ENCODE assay signal across 1 cellular context in genomic region chr5:172868436-172868923, GRCh38.
TF ChIP-seq lines count a peak whose summit lies in the region.

No MANE protein-coding gene starts in this region.

TF ChIP-seq in HepG2, 621 proteins besides CTCF, POLR2A, EP300 and RAD21 (continued from another document and continues in another):
- no peak for TF ChIP-seq ZNF136 (CRISPR knock-in tag; IDR thresholded peaks at IDR 0.05; ENCODE audit: low read depth)
- TF ChIP-seq MXD4 (CRISPR knock-in tag; IDR thresholded peaks at IDR 0.05), result no peak; the same call in 1 of the 2 replicates
- no peak for TF ChIP-seq ERF (CRISPR knock-in tag; IDR thresholded peaks at IDR 0.05)
- TF ChIP-seq ZBTB20 (CRISPR knock-in tag; IDR thresholded peaks at IDR 0.05; ENCODE audit: borderline replicate concordance, low read depth), result 0 out of 2 replicates have a peak, but pooled peaks have one; percentile 21
- TF ChIP-seq ZNF549 (CRISPR knock-in tag; IDR thresholded peaks at IDR 0.05), result no peak
- no peak for TF ChIP-seq ZNF414 (CRISPR knock-in tag; IDR thresholded peaks at IDR 0.05)
- no peak for TF ChIP-seq NFAT5 (CRISPR knock-in tag; IDR thresholded peaks at IDR 0.05)
- no peak for TF ChIP-seq MXD1 (CRISPR knock-in tag; IDR thresholded peaks at IDR 0.05)
- TF ChIP-seq ZNF660 (CRISPR knock-in tag; IDR thresholded peaks at IDR 0.05; ENCODE audit: borderline replicate concordance, low read depth), result no peak
- TF ChIP-seq ZFP36L2 (CRISPR knock-in tag; IDR thresholded peaks at IDR 0.05), result no peak
- TF ChIP-seq MNT (IDR thresholded peaks at IDR 0.05), result peak; percentile 66
- TF ChIP-seq ZNF251 (CRISPR knock-in tag; IDR thresholded peaks at IDR 0.05), result no peak
- TF ChIP-seq ATF2 (CRISPR knock-in tag; IDR thresholded peaks at IDR 0.05), result no peak
- no peak for TF ChIP-seq HOXA9 (CRISPR knock-in tag; IDR thresholded peaks at IDR 0.05; ENCODE audit: borderline replicate concordance)
- TF ChIP-seq ZNF652 (CRISPR knock-in tag; IDR thresholded peaks at IDR 0.05; ENCODE audit: borderline replicate concordance, low read depth), result no peak
- TF ChIP-seq IKZF4 (CRISPR knock-in tag; IDR thresholded peaks at IDR 0.05; ENCODE audit: borderline replicate concordance, low read depth, not compliant biosample characterization), result no peak
- no peak for TF ChIP-seq AHR (CRISPR knock-in tag; IDR thresholded peaks at IDR 0.05)
- TF ChIP-seq ZNF282 (IDR thresholded peaks at IDR 0.05; ENCODE audit: partially characterized antibody), result no peak
- no peak for TF ChIP-seq ZNF460 (CRISPR knock-in tag; IDR thresholded peaks at IDR 0.05; ENCODE audit: borderline replicate concordance)
- TF ChIP-seq KAT2B (IDR thresholded peaks at IDR 0.05; ENCODE audit: borderline replicate concordance, low read depth, low read length), result no peak
- TF ChIP-seq KLF15 (CRISPR knock-in tag; IDR thresholded peaks at IDR 0.05; ENCODE audit: borderline replicate concordance), result no peak
- no peak for TF ChIP-seq DBP (CRISPR knock-in tag; IDR thresholded peaks at IDR 0.05; ENCODE audit: not compliant biosample characterization)
- no peak for TF ChIP-seq DZIP1 (CRISPR knock-in tag; IDR thresholded peaks at IDR 0.05)
- no peak for TF ChIP-seq MTF1 (CRISPR knock-in tag; IDR thresholded peaks at IDR 0.05)
- no peak for TF ChIP-seq REPIN1 (CRISPR knock-in tag; IDR thresholded peaks at IDR 0.05; ENCODE audit: borderline replicate concordance, low read depth)
- TF ChIP-seq KDM2A (CRISPR knock-in tag; IDR thresholded peaks at IDR 0.05; ENCODE audit: borderline replicate concordance, low read depth), result no peak
- TF ChIP-seq HOXA5 (CRISPR knock-in tag; IDR thresholded peaks at IDR 0.05), result peak; percentile 71; the same call in 1 of the 2 replicates
- TF ChIP-seq ZFP1 (CRISPR knock-in tag; IDR thresholded peaks at IDR 0.05), result no peak
- TF ChIP-seq EZH2 (conservative IDR thresholded peaks at IDR 0.05; ENCODE audit: low read depth, low read length), result no peak
- TF ChIP-seq ZBTB7A (CRISPR knock-in tag; IDR thresholded peaks at IDR 0.05), result no peak
- TF ChIP-seq ZBTB7B (CRISPR knock-in tag; IDR thresholded peaks at IDR 0.05), result peak; percentile 41; the same call in 1 of the 2 replicates
- peak; percentile 73; the same call in 1 of the 2 replicates for TF ChIP-seq FOXK2 (IDR thresholded peaks at IDR 0.05)
- no peak for TF ChIP-seq KLF12 (CRISPR knock-in tag; IDR thresholded peaks at IDR 0.05; ENCODE audit: borderline replicate concordance)
- TF ChIP-seq UBTF (CRISPR knock-in tag; IDR thresholded peaks at IDR 0.05), result no peak
- TF ChIP-seq ZNF605 (CRISPR knock-in tag; IDR thresholded peaks at IDR 0.05), result no peak
- no peak for TF ChIP-seq ZFP91 (CRISPR knock-in tag; IDR thresholded peaks at IDR 0.05; ENCODE audit: borderline replicate concordance)
- no peak for TF ChIP-seq ZFP36L1 (CRISPR knock-in tag; IDR thresholded peaks at IDR 0.05)
- no peak for TF ChIP-seq CENPX (CRISPR knock-in tag; IDR thresholded peaks at IDR 0.05)
- no peak for TF ChIP-seq POLR2AphosphoS5 (IDR thresholded peaks at IDR 0.05; ENCODE audit: low read depth, low read length)
- no peak for TF ChIP-seq ZNF234 (CRISPR knock-in tag; conservative IDR thresholded peaks at IDR 0.05)
- TF ChIP-seq HNF1B (CRISPR knock-in tag; IDR thresholded peaks at IDR 0.05), result no peak
- no peak for TF ChIP-seq NR0B2 (CRISPR knock-in tag; IDR thresholded peaks at IDR 0.05)
- no peak for TF ChIP-seq EEA1 (CRISPR knock-in tag; IDR thresholded peaks at IDR 0.05; ENCODE audit: borderline replicate concordance)
- TF ChIP-seq ZNF614 (CRISPR knock-in tag; IDR thresholded peaks at IDR 0.05; ENCODE audit: borderline replicate concordance), result no peak
- TF ChIP-seq ZNF296 (CRISPR knock-in tag; conservative IDR thresholded peaks at IDR 0.05), result no peak
- TF ChIP-seq ZNF260 (CRISPR knock-in tag; IDR thresholded peaks at IDR 0.05; ENCODE audit: borderline replicate concordance, low read depth), result no peak
